ENCODE assay signal across 9 cellular contexts in genomic region chr7:15839415-15840100, GRCh38.
DNase-seq lines count a peak whose midpoint lies in the region; ATAC-seq and TF ChIP-seq lines count a peak whose summit lies in the region.
"Had no signal": no experiment of that assay in that cellular context is flagged by ENCODE, and none has a peak within 500 bp of the region (broad histone marks: within the 10 kb centered on the region; RNA-seq: fewer than 3 reads in every experiment).

No MANE protein-coding gene starts in this region.

- TF ChIP-seq POLR2A in spleen (IDR thresholded peaks at IDR 0.05) = no peak

- H3K27me3 Mint-ChIP-seq in activated CD4-positive, alpha-beta T cell treated with anti-CD3 and anti-CD28 coated beads, Interleukin-2, amount 10 ng/mL, durations not matched to agents 7 days and 5 days = no peaks in the 10 kb centered on the region

- H3K27me3 ChIP-seq in psoas muscle (ENCODE audit: insufficient read depth in 3 of 3, low read length in 2 of 3) (no peaks in the 10 kb centered on the region), spleen (replicated peaks in 1 of 7) (no peaks in the 10 kb centered on the region)
- H3K27me3 ChIP-seq: colonic mucosa had no signal

- ATAC-seq in SK-N-SH treated with all-trans-retinoic acid at 6 μM for 48 hours = peak; percentile 49; the same call in 2 of the 3 replicates
- peak; percentile 99 for ATAC-seq in left ventricle myocardium superior
- ATAC-seq in psoas muscle = peak; percentile 47 to 86 (median 75)
- no peak for ATAC-seq in HG03135 (IDR thresholded peaks at IDR 0.05; ENCODE audit: unreplicated experiment)

- no peaks in the 10 kb centered on the region for H3K9me3 Mint-ChIP-seq in activated CD4-positive, alpha-beta T cell treated with anti-CD3 and anti-CD28 coated beads, Interleukin-2, amount 10 ng/mL, durations not matched to agents 7 days and 5 days

- H3K27ac ChIP-seq in psoas muscle (peak overlapping the region; percentile 73), spleen (no peak overlapping the region)
- H3K27ac ChIP-seq: colonic mucosa had no signal

- DNase-seq in D341Med (ENCODE audit: low spot score) = peak; percentile 59
- DNase-seq in left ventricle myocardium superior = peak; percentile 82
- peak; percentile 64 to 82 for DNase-seq in psoas muscle
- no peak for DNase-seq in spleen
- DNase-seq in activated CD4-positive, alpha-beta T cell treated with anti-CD3 and anti-CD28 coated beads, Interleukin-2, amount 10 ng/mL, durations not matched to agents 7 days and 5 days = no peak
- no peak for DNase-seq in HCEC 1CT
- DNase-seq: colonic mucosa had no signal

- TF ChIP-seq CTCF in psoas muscle (IDR thresholded peaks at IDR 0.05) (no peak), spleen (IDR thresholded peaks at IDR 0.05 in 8 of 11, conservative IDR thresholded peaks at IDR 0.05 in 3 of 11) (no peak)

- H3K9me3 ChIP-seq in psoas muscle (no peaks in the 10 kb centered on the region), spleen (no peaks in the 10 kb centered on the region)
- H3K9me3 ChIP-seq: colonic mucosa had no signal

- H3K4me3 ChIP-seq in psoas muscle (peak overlapping the region; percentile 52), spleen (peak overlapping the region in 2 of 8 donors; percentile 4 to 41)
- H3K4me3 ChIP-seq: colonic mucosa had no signal

- 2 to 4% (median 2%) methylated on average over 15 of the region's 15 CpGs for WGBS in psoas muscle, 3 donors
- 20 to 33% (median 30%) methylated on average over 15 of the region's 15 CpGs for WGBS in spleen, 5 donors

- H3K27ac Mint-ChIP-seq in activated CD4-positive, alpha-beta T cell treated with anti-CD3 and anti-CD28 coated beads, Interleukin-2, amount 10 ng/mL, durations not matched to agents 7 days and 5 days = no peak overlapping the region

- H3K36me3 ChIP-seq in psoas muscle (ENCODE audit: insufficient read depth in 1 of 2, low read depth in 1 of 2) = no peaks in the 10 kb centered on the region
- H3K36me3 ChIP-seq in spleen = no peaks in the 10 kb centered on the region
- H3K36me3 ChIP-seq: colonic mucosa had no signal

- intact Hi-C loops in left ventricle myocardium superior (cut with micrococcal nuclease) = loop anchor here (5.0 kb wide), 1 partner anchor 228 kb away; no protein-coding TSS in a partner anchor
- intact Hi-C loops in psoas muscle (cut with DNase I) = no loop called here
- intact Hi-C loops in spleen (cut with DNase I; ENCODE audit: low total_unique reads) = no loop called here

- POLR2A ChIA-PET in activated CD4-positive, alpha-beta T cell treated with anti-CD3 and anti-CD28 coated beads, Interleukin-2, amount 10 ng/mL, durations not matched to agents 7 days and 5 days (lab: Charles Lee) = no interaction called here

- H3K4me1 ChIP-seq in psoas muscle (peaks cover 4% of the 10 kb centered on the region), spleen (peaks cover 0 to 7% (median 0%) of the 10 kb centered on the region in 6 donors)
- H3K4me1 ChIP-seq: colonic mucosa had no signal

- CTCF ChIA-PET in activated CD4-positive, alpha-beta T cell treated with anti-CD3 and anti-CD28 coated beads, Interleukin-2, amount 10 ng/mL, durations not matched to agents 7 days and 5 days (lab: Charles Lee) = no interaction called here

- no peak overlapping the region for H3K4me3 Mint-ChIP-seq in activated CD4-positive, alpha-beta T cell treated with anti-CD3 and anti-CD28 coated beads, Interleukin-2, amount 10 ng/mL, durations not matched to agents 7 days and 5 days

- H3K4me1 Mint-ChIP-seq in activated CD4-positive, alpha-beta T cell treated with anti-CD3 and anti-CD28 coated beads, Interleukin-2, amount 10 ng/mL, durations not matched to agents 7 days and 5 days = no peaks in the 10 kb centered on the region

- H3K36me3 Mint-ChIP-seq in activated CD4-positive, alpha-beta T cell treated with anti-CD3 and anti-CD28 coated beads, Interleukin-2, amount 10 ng/mL, durations not matched to agents 7 days and 5 days (ENCODE audit: low read depth) = no peaks in the 10 kb centered on the region

TF ChIP-seq in SK-N-SH treated with all-trans-retinoic acid at 6 μM for 48 hours, 23 proteins besides CTCF, POLR2A, EP300 and RAD21:
- no peak for TF ChIP-seq SNAI2 (CRISPR knock-in tag; IDR thresholded peaks at IDR 0.05)
- no peak for TF ChIP-seq TOX (CRISPR knock-in tag; IDR thresholded peaks at IDR 0.05; ENCODE audit: borderline replicate concordance)
- no peak for TF ChIP-seq ARNTL (CRISPR knock-in tag; IDR thresholded peaks at IDR 0.05; ENCODE audit: borderline replicate concordance, low read depth)
- no peak for TF ChIP-seq ZFP30 (CRISPR knock-in tag; IDR thresholded peaks at IDR 0.05)
- TF ChIP-seq ZFP3 (CRISPR knock-in tag; IDR thresholded peaks at IDR 0.05) = no peak
- no peak for TF ChIP-seq OSR1 (CRISPR knock-in tag; IDR thresholded peaks at IDR 0.05)
- no peak for TF ChIP-seq CREB5 (CRISPR knock-in tag; IDR thresholded peaks at IDR 0.05; ENCODE audit: low read depth)
TF ChIP-seq in SK-N-SH treated with all-trans-retinoic acid at 6 μM for 48 hours: peak in this region for 0.

Comparison
In these comparisons a context has a peak if more than half of its experiments do, and no peak if none do; other contexts are left out.
1. DNase-seq: peak in D341Med (single experiment), left ventricle myocardium superior (single experiment) and psoas muscle (2 of 2); none in spleen (single experiment), activated CD4-positive, alpha-beta T cell treated with anti-CD3 and anti-CD28 coated beads, Interleukin-2, amount 10 ng/mL, durations not matched to agents 7 days and 5 days (single experiment) and HCEC 1CT (single experiment).